Comparison of ENCODE assay signal across 1 cellular context in the genomic region with DNA sequence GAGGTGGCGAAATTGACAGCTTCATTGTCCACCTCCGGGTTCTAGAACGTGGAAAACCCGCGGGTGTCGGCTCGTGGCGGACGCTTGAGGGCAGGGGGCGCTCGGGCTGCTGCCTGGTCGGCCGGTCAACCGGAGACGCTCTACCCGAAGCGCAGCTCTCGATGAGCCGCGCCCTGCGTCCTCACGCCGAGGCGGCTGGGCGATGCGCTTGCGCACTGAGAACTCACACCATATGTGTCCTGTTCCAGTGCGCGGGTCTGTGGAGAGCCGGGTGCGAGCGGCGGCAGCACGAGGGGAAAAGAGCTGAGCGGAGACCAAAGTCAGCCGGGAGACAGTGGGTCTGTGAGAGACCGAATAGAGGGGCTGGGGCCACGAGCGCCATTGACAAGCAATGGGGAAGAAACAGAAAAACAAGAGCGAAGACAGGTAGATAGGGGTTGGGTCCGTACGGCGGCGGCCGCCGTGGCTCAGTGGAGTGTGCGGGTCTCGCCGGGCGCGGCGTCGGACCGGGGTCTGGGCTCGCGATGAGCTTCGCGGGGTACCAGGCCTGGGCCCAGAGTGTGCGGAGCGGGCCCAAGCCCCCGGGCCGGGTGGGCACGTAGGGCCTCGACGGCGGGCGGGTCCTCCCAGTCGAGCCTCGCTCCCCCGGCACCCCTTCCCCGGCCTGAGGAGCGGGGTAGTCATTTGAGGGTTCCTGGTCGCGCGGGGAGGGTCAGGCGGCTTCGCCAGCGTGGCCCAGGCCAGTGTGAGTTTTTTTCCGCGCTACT.
TF ChIP-seq lines count a peak whose summit lies in the region.

A gene with protein sequence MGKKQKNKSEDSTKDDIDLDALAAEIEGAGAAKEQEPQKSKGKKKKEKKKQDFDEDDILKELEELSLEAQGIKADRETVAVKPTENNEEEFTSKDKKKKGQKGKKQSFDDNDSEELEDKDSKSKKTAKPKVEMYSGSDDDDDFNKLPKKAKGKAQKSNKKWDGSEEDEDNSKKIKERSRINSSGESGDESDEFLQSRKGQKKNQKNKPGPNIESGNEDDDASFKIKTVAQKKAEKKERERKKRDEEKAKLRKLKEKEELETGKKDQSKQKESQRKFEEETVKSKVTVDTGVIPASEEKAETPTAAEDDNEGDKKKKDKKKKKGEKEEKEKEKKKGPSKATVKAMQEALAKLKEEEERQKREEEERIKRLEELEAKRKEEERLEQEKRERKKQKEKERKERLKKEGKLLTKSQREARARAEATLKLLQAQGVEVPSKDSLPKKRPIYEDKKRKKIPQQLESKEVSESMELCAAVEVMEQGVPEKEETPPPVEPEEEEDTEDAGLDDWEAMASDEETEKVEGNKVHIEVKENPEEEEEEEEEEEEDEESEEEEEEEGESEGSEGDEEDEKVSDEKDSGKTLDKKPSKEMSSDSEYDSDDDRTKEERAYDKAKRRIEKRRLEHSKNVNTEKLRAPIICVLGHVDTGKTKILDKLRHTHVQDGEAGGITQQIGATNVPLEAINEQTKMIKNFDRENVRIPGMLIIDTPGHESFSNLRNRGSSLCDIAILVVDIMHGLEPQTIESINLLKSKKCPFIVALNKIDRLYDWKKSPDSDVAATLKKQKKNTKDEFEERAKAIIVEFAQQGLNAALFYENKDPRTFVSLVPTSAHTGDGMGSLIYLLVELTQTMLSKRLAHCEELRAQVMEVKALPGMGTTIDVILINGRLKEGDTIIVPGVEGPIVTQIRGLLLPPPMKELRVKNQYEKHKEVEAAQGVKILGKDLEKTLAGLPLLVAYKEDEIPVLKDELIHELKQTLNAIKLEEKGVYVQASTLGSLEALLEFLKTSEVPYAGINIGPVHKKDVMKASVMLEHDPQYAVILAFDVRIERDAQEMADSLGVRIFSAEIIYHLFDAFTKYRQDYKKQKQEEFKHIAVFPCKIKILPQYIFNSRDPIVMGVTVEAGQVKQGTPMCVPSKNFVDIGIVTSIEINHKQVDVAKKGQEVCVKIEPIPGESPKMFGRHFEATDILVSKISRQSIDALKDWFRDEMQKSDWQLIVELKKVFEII (plus strand): TSS at position 226 of the 767 bp plus-strand sequence. CDS start 166 bp downstream, at position 392.

TF ChIP-seq in HepG2, 621 proteins besides CTCF, POLR2A, EP300 and RAD21 (continued from another document and continues in another):
- TF ChIP-seq ZNF577 (CRISPR knock-in tag; IDR thresholded peaks at IDR 0.05; ENCODE audit: borderline replicate concordance, low read depth) (peak; percentile 94; the same call in 1 of the 2 replicates), CREM (IDR thresholded peaks at IDR 0.05) (peak; percentile 27; the same call in 1 of the 2 replicates), CREM (CRISPR knock-in tag; IDR thresholded peaks at IDR 0.05) (no peak), KDM6A (CRISPR knock-in tag; IDR thresholded peaks at IDR 0.05; ENCODE audit: low read depth) (no peak), ZNF484 (CRISPR knock-in tag; IDR thresholded peaks at IDR 0.05; ENCODE audit: borderline replicate concordance, low read depth) (no peak), TBL1XR1 (IDR thresholded peaks at IDR 0.05; ENCODE audit: borderline replicate concordance, low read length, partially characterized antibody) (no peak), ZBTB20 (CRISPR knock-in tag; IDR thresholded peaks at IDR 0.05; ENCODE audit: borderline replicate concordance, low read depth) (peak; percentile 75), ZEB1 (IDR thresholded peaks at IDR 0.05; ENCODE audit: insufficient replicate concordance, low read depth) (no peak), CEBPG (CRISPR knock-in tag; IDR thresholded peaks at IDR 0.05) (no peak; the same call in none of the 2 replicates), MXD4 (CRISPR knock-in tag; IDR thresholded peaks at IDR 0.05) (no peak; the same call in none of the 2 replicates), ZFX (CRISPR knock-in tag; IDR thresholded peaks at IDR 0.05; ENCODE audit: low read depth) (peak; percentile 90), ZNF207 (IDR thresholded peaks at IDR 0.05; ENCODE audit: borderline replicate concordance) (no peak), GABPB1 (CRISPR knock-in tag; IDR thresholded peaks at IDR 0.05) (peak; percentile 94), STAG1 (CRISPR knock-in tag; IDR thresholded peaks at IDR 0.05) (peak; percentile 54), NCOA2 (CRISPR knock-in tag; IDR thresholded peaks at IDR 0.05) (no peak; the same call in 1 of the 2 replicates), SOX13 (IDR thresholded peaks at IDR 0.05) (peak; percentile 52; the same call in 1 of the 2 replicates), SOX13 (CRISPR knock-in tag; conservative IDR thresholded peaks at IDR 0.05 in 1 of 2, IDR thresholded peaks at IDR 0.05 in 1 of 2) (peak in 1 of 2 experiments; percentile 61; a peak in 2 of 4 replicates), HOXA9 (CRISPR knock-in tag; IDR thresholded peaks at IDR 0.05; ENCODE audit: borderline replicate concordance) (peak; percentile 80; the same call in 1 of the 2 replicates), CBX1 (IDR thresholded peaks at IDR 0.05; ENCODE audit: low read depth) (no peak), PAF1 (CRISPR knock-in tag; IDR thresholded peaks at IDR 0.05) (no peak), ZNF121 (CRISPR knock-in tag; IDR thresholded peaks at IDR 0.05) (0 out of 2 replicates have a peak, but pooled peaks have one; percentile 39), ZNF10 (CRISPR knock-in tag; IDR thresholded peaks at IDR 0.05; ENCODE audit: borderline replicate concordance, low read depth) (no peak), NFYC (CRISPR knock-in tag; IDR thresholded peaks at IDR 0.05) (peak; percentile 55; the same call in 1 of the 2 replicates), TRIM24 (CRISPR knock-in tag; IDR thresholded peaks at IDR 0.05) (no peak), MEF2D (CRISPR knock-in tag; IDR thresholded peaks at IDR 0.05) (peak; percentile 61; the same call in 1 of the 2 replicates)
- TF ChIP-seq, protein P1, sequence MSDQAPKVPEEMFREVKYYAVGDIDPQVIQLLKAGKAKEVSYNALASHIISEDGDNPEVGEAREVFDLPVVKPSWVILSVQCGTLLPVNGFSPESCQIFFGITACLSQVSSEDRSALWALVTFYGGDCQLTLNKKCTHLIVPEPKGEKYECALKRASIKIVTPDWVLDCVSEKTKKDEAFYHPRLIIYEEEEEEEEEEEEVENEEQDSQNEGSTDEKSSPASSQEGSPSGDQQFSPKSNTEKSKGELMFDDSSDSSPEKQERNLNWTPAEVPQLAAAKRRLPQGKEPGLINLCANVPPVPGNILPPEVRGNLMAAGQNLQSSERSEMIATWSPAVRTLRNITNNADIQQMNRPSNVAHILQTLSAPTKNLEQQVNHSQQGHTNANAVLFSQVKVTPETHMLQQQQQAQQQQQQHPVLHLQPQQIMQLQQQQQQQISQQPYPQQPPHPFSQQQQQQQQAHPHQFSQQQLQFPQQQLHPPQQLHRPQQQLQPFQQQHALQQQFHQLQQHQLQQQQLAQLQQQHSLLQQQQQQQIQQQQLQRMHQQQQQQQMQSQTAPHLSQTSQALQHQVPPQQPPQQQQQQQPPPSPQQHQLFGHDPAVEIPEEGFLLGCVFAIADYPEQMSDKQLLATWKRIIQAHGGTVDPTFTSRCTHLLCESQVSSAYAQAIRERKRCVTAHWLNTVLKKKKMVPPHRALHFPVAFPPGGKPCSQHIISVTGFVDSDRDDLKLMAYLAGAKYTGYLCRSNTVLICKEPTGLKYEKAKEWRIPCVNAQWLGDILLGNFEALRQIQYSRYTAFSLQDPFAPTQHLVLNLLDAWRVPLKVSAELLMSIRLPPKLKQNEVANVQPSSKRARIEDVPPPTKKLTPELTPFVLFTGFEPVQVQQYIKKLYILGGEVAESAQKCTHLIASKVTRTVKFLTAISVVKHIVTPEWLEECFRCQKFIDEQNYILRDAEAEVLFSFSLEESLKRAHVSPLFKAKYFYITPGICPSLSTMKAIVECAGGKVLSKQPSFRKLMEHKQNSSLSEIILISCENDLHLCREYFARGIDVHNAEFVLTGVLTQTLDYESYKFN (CRISPR knock-in tag; conservative IDR thresholded peaks at IDR 0.05), result peak; percentile 38; the same call in 1 of the 2 replicates
- TF ChIP-seq, protein P2, sequence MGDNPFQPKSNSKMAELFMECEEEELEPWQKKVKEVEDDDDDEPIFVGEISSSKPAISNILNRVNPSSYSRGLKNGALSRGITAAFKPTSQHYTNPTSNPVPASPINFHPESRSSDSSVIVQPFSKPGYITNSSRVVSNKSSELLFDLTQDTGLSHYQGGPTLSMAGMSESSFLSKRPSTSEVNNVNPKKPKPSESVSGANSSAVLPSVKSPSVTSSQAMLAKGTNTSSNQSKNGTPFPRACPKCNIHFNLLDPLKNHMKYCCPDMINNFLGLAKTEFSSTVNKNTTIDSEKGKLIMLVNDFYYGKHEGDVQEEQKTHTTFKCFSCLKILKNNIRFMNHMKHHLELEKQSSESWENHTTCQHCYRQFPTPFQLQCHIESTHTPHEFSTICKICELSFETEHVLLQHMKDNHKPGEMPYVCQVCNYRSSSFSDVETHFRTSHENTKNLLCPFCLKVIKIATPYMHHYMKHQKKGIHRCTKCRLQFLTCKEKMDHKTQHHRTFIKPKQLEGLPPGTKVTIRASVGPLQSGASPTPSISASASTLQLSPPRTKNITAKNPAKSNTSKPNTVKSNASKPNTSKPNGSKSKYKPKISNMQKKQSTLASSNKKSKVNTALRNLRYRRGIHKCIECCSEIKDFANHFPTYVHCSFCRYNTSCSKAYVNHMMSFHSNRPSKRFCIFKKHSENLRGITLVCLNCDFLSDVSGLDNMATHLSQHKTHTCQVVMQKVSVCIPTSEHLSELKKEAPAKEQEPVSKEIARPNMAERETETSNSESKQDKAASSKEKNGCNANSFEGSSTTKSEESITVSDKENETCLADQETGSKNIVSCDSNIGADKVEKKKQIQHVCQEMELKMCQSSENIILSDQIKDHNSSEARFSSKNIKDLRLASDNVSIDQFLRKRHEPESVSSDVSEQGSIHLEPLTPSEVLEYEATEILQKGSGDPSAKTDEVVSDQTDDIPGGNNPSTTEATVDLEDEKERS (CRISPR knock-in tag; IDR thresholded peaks at IDR 0.05), result no peak
- TF ChIP-seq, protein P3, sequence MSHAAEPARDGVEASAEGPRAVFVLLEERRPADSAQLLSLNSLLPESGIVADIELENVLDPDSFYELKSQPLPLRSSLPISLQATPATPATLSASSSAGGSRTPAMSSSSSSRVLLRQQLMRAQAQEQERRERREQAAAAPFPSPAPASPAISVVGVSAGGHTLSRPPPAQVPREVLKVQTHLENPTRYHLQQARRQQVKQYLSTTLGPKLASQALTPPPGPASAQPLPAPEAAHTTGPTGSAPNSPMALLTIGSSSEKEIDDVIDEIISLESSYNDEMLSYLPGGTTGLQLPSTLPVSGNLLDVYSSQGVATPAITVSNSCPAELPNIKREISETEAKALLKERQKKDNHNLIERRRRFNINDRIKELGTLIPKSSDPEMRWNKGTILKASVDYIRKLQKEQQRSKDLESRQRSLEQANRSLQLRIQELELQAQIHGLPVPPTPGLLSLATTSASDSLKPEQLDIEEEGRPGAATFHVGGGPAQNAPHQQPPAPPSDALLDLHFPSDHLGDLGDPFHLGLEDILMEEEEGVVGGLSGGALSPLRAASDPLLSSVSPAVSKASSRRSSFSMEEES (CRISPR knock-in tag; IDR thresholded peaks at IDR 0.05), result peak; percentile 67; the same call in 1 of the 2 replicates
- TF ChIP-seq, protein P4, sequence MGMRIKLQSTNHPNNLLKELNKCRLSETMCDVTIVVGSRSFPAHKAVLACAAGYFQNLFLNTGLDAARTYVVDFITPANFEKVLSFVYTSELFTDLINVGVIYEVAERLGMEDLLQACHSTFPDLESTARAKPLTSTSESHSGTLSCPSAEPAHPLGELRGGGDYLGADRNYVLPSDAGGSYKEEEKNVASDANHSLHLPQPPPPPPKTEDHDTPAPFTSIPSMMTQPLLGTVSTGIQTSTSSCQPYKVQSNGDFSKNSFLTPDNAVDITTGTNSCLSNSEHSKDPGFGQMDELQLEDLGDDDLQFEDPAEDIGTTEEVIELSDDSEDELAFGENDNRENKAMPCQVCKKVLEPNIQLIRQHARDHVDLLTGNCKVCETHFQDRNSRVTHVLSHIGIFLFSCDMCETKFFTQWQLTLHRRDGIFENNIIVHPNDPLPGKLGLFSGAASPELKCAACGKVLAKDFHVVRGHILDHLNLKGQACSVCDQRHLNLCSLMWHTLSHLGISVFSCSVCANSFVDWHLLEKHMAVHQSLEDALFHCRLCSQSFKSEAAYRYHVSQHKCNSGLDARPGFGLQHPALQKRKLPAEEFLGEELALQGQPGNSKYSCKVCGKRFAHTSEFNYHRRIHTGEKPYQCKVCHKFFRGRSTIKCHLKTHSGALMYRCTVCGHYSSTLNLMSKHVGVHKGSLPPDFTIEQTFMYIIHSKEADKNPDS (CRISPR knock-in tag; IDR thresholded peaks at IDR 0.05), result peak; percentile 89; the same call in 1 of the 2 replicates
- TF ChIP-seq, protein P5, sequence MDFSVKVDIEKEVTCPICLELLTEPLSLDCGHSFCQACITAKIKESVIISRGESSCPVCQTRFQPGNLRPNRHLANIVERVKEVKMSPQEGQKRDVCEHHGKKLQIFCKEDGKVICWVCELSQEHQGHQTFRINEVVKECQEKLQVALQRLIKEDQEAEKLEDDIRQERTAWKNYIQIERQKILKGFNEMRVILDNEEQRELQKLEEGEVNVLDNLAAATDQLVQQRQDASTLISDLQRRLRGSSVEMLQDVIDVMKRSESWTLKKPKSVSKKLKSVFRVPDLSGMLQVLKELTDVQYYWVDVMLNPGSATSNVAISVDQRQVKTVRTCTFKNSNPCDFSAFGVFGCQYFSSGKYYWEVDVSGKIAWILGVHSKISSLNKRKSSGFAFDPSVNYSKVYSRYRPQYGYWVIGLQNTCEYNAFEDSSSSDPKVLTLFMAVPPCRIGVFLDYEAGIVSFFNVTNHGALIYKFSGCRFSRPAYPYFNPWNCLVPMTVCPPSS (IDR thresholded peaks at IDR 0.05), result no peak
- TF ChIP-seq, protein P6, sequence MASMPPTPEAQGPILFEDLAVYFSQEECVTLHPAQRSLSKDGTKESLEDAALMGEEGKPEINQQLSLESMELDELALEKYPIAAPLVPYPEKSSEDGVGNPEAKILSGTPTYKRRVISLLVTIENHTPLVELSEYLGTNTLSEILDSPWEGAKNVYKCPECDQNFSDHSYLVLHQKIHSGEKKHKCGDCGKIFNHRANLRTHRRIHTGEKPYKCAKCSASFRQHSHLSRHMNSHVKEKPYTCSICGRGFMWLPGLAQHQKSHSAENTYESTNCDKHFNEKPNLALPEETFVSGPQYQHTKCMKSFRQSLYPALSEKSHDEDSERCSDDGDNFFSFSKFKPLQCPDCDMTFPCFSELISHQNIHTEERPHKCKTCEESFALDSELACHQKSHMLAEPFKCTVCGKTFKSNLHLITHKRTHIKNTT (CRISPR knock-in tag; IDR thresholded peaks at IDR 0.05), result no peak
- TF ChIP-seq, protein P7, sequence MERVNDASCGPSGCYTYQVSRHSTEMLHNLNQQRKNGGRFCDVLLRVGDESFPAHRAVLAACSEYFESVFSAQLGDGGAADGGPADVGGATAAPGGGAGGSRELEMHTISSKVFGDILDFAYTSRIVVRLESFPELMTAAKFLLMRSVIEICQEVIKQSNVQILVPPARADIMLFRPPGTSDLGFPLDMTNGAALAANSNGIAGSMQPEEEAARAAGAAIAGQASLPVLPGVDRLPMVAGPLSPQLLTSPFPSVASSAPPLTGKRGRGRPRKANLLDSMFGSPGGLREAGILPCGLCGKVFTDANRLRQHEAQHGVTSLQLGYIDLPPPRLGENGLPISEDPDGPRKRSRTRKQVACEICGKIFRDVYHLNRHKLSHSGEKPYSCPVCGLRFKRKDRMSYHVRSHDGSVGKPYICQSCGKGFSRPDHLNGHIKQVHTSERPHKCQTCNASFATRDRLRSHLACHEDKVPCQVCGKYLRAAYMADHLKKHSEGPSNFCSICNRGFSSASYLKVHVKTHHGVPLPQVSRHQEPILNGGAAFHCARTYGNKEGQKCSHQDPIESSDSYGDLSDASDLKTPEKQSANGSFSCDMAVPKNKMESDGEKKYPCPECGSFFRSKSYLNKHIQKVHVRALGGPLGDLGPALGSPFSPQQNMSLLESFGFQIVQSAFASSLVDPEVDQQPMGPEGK (CRISPR knock-in tag; IDR thresholded peaks at IDR 0.05), result peak; percentile 55; the same call in 1 of the 2 replicates
